ENCODE assay signal across 1 cellular context in genomic region chrX:150450519-150451177, GRCh38.
TF ChIP-seq lines count a peak whose summit lies in the region.

No MANE protein-coding gene starts in this region.

TF ChIP-seq in GM23338, 12 proteins besides CTCF, POLR2A, EP300 and RAD21:
- TF ChIP-seq NANOG (IDR thresholded peaks at IDR 0.05; ENCODE audit: borderline replicate concordance) (no peak), EZH2phosphoT487 (IDR thresholded peaks at IDR 0.05; ENCODE audit: unreplicated experiment) (no peak), STAT1 (IDR thresholded peaks at IDR 0.05; ENCODE audit: unreplicated experiment) (no peak), EZH2 (IDR thresholded peaks at IDR 0.05; ENCODE audit: low read depth, unreplicated experiment) (no peak)
